Comparison of ENCODE assay signal across 23 cellular contexts in genomic region chr6:118578617-118579016, GRCh38. TPM values are rescaled to one million over a fixed set of nuclear protein-coding genes. Genes with fewer than 3 reads are reported as not detected.
"Had no signal": no experiment of that assay in that cellular context is flagged by ENCODE, and none has a peak within 500 bp of the region (broad histone marks: within the 10 kb centered on the region; RNA-seq: fewer than 3 reads in every experiment).

No MANE protein-coding gene starts in this region.

- ATAC-seq: activated naive CD4-positive, alpha-beta T cell treated with anti-CD3 and anti-CD28 coated beads, Interleukin-2, amount 50 U/mL, for 72 hours; activated naive CD8-positive, alpha-beta T cell treated with anti-CD3 and anti-CD28 coated beads, Interleukin-2, amount 50 U/mL, for 24 hours; activated T-cell treated with anti-CD3 and anti-CD28 coated beads, Interleukin-2, amount 50 U/mL, for 4 hours; body of pancreas; PC-3; T-helper 17 cell; WTC11 had no signal

- DNase-seq: activated CD4-positive, alpha-beta memory T cell treated with anti-CD3 and anti-CD28 coated beads for 36 hours; activated CD4-positive, alpha-beta T cell treated with anti-CD3 and anti-CD28 coated beads, Interleukin-2, amount 10 ng/mL, durations not matched to agents 7 days and 5 days; activated CD4-positive, CD25-positive, alpha-beta regulatory T cell treated with anti-CD3 and anti-CD28 coated beads, Interleukin-2, amount 50 U/mL, for 72 hours; activated CD8-positive, alpha-beta memory T cell treated with anti-CD3 and anti-CD28 coated beads for 24 hours; activated effector memory CD4-positive, alpha-beta T cell treated with anti-CD3 and anti-CD28 coated beads, Interleukin-2, amount 50 U/mL, for 16 hours; activated naive CD4-positive, alpha-beta T cell treated with Interleukin-2 at 50 U/mL for 16 hours; activated naive CD8-positive, alpha-beta T cell treated with anti-CD3 and anti-CD28 coated beads, Interleukin-2, amount 50 U/mL, for 24 hours; activated T-cell treated with anti-CD3 and anti-CD28 coated beads, Interleukin-2, amount 50 U/mL, for 4 hours; amniotic stem cell; body of pancreas; Karpas-422; NCI-H1417; NCI-H1930; NCI-H2107; NCI-H510A treated with DMSO at 0.1 percent for 48 hours; PC-3; SIG-M5; T-helper 17 cell; T-helper 9 cell had no signal

- H3K4me3 Mint-ChIP-seq: activated CD4-positive, alpha-beta memory T cell treated with anti-CD3 and anti-CD28 coated beads for 36 hours; activated CD4-positive, alpha-beta T cell treated with anti-CD3 and anti-CD28 coated beads, Interleukin-2, amount 10 ng/mL, durations not matched to agents 7 days and 5 days; activated naive CD8-positive, alpha-beta T cell treated with anti-CD3 and anti-CD28 coated beads, Interleukin-2, amount 50 U/mL, for 24 hours; activated T-cell treated with anti-CD3 and anti-CD28 coated beads, Interleukin-2, amount 50 U/mL, for 4 hours; T-helper 17 cell had no signal

- H3K9me3 ChIP-seq: body of pancreas had no signal

- H3K27ac ChIP-seq: ascending aorta, body of pancreas had no signal

- H3K27me3 ChIP-seq: ascending aorta, body of pancreas had no signal

- H3K4me1 ChIP-seq: ascending aorta had no signal

- H3K27ac Mint-ChIP-seq: activated CD4-positive, alpha-beta memory T cell treated with anti-CD3 and anti-CD28 coated beads for 36 hours; activated CD4-positive, alpha-beta T cell treated with anti-CD3 and anti-CD28 coated beads, Interleukin-2, amount 10 ng/mL, durations not matched to agents 7 days and 5 days; activated naive CD8-positive, alpha-beta T cell treated with anti-CD3 and anti-CD28 coated beads, Interleukin-2, amount 50 U/mL, for 24 hours; T-helper 17 cell had no signal

- FAIRE-seq: RCC 7860 had no signal

- H3K27me3 Mint-ChIP-seq: activated CD4-positive, alpha-beta memory T cell treated with anti-CD3 and anti-CD28 coated beads for 36 hours; activated CD4-positive, alpha-beta T cell treated with anti-CD3 and anti-CD28 coated beads, Interleukin-2, amount 10 ng/mL, durations not matched to agents 7 days and 5 days; activated naive CD8-positive, alpha-beta T cell treated with anti-CD3 and anti-CD28 coated beads, Interleukin-2, amount 50 U/mL, for 24 hours; T-helper 17 cell had no signal

- H3K4me3 ChIP-seq: ascending aorta, body of pancreas had no signal

RNA-seq across cellular contexts. Expression of gene PLN, which starts 30.5 kb away (rescaled TPM):
- total RNA-seq: activated CD4-positive, alpha-beta memory T cell treated with anti-CD3 and anti-CD28 coated beads for 36 hours; activated CD4-positive, alpha-beta T cell treated with anti-CD3 and anti-CD28 coated beads, Interleukin-2, amount 10 ng/mL, durations not matched to agents 7 days and 5 days; activated naive CD4-positive, alpha-beta T cell treated with anti-CD3 and anti-CD28 coated beads, Interleukin-2, amount 50 U/mL, for 72 hours; PC-3; T-helper 17 cell; WTC11 had no signal
